In genomic region chr1:186375929-186376330, GRCh38 we compare ENCODE assay signal across 7 cellular contexts. TPM values are rescaled to one million over a fixed set of nuclear protein-coding genes. Genes with fewer than 3 reads are reported as not detected.
DNase-seq lines count a peak whose midpoint lies in the region; ATAC-seq and TF ChIP-seq lines count a peak whose summit lies in the region.

No MANE protein-coding gene starts in this region.

- H3K27ac ChIP-seq in skin epidermis: peak overlapping the region; percentile 27 to 99 (median 96)

- TF ChIP-seq CTCF in HFF-Myc (IDR thresholded peaks at IDR 0.05; ENCODE audit: low read depth, low read length, missing control alignments) (no peak), WI38 (IDR thresholded peaks at IDR 0.05; ENCODE audit: low read depth, low read length) (no peak)

- no peak for DNase-seq in HFF-Myc (ENCODE audit: extremely low read depth, low read depth)
- no peak for DNase-seq in left cardiac atrium
- no peak for DNase-seq in NCI-H82 treated with DMSO at 0.1 percent for 48 hours (lab: John Stamatoyannopoulos, UW; ENCODE audit: unreplicated experiment)
- no peak for DNase-seq in mesenteric fat pad (ENCODE audit: low spot score)
- no peak for DNase-seq in NCI-H1436 treated with DMSO at 0.1 percent for 48 hours (lab: John Stamatoyannopoulos, UW)

- H3K4me3 ChIP-seq in HFF-Myc (replicated peaks; ENCODE audit: low read depth, low read length) (peak overlapping the region; percentile 93), WI38 (ENCODE audit: low read depth, low read length) (peak overlapping the region; percentile 83), skin epidermis (peak overlapping the region; percentile 59 to 91 (median 78))

- intact Hi-C loops in left cardiac atrium (cut with DNase I): no loop called here

- ATAC-seq in left cardiac atrium: peak; percentile 0 to 14

RNA-seq across cellular contexts. Expression of gene ODR4, which starts 0.3 kb away (rescaled TPM):
- total RNA-seq in left cardiac atrium (10 to 100 TPM; 13.3 to 15.7 TPM), mesenteric fat pad (21.8 TPM)

RNA-seq across cellular contexts. Expression of gene TPR, which starts 0.9 kb away (rescaled TPM):
- total RNA-seq in left cardiac atrium: 10 to 100 TPM; 44.6 to 54.3 TPM
- total RNA-seq in mesenteric fat pad: 76.0 TPM
